8 cellular contexts compared by ENCODE assay signal in genomic region chr13:95535243-95535642, GRCh38. TPM values are rescaled to one million over a fixed set of nuclear protein-coding genes. Genes with fewer than 3 reads are reported as not detected.
A peak's percentile ranks its signal among the peaks of the same experiment; 100 is the strongest.
DNase-seq lines count a peak whose midpoint lies in the region; ATAC-seq, FAIRE-seq and TF ChIP-seq lines count a peak whose summit lies in the region.

No MANE protein-coding gene starts in this region.

- TF ChIP-seq POLR2A in HepG2 (IDR thresholded peaks at IDR 0.05; ENCODE audit: insufficient read depth in 1 of 2, low read depth in 2 of 2, low read length in 2 of 2), result no peak

- H3K4me1 ChIP-seq in HepG2 (ENCODE audit: insufficient read depth, low read length), result peaks cover 34% of the 10 kb centered on the region

- CTCF ChIA-PET in HepG2 (lab: Yijun Ruan, JAX; ENCODE audit: low intra/inter-chr PET ratio, low total read pairs), result no interaction called here

- no peak for TF ChIP-seq RAD21 in HepG2 (CRISPR knock-in tag; IDR thresholded peaks at IDR 0.05)

- no peak for FAIRE-seq in HepG2 (lab: Jason Lieb, UNC)

- H3K9ac ChIP-seq in HepG2 (ENCODE audit: insufficient read depth, low read depth, low read length), result no peak overlapping the region

- 0% methylated on average over 3 of the region's 3 CpGs for WGBS in HepG2 (ENCODE audit: low lambda C conversion rate)

- TF ChIP-seq CTCF in HepG2 (CRISPR knock-in tag; IDR thresholded peaks at IDR 0.05), result no peak

- intact Hi-C loops in HepG2 (cut with micrococcal nuclease; ENCODE audit: unreplicated experiment), result loop anchor here (5.0 kb wide), 1 partner anchor 127 kb away; no protein-coding TSS in a partner anchor

- POLR2A ChIA-PET in HepG2 (lab: Yijun Ruan, JAX), result interaction anchor here (0.6 kb wide), 1 partner anchor 1723 kb away, joined by 3 read pairs; no protein-coding TSS in a partner anchor

- in situ Hi-C loops in SK-MEL-5 (cut with HindIII; ENCODE audit: low pct_unique_long_range_greater_than_20kb, low sequenced_read_pairs), result no loop called here
- in situ Hi-C loops in HepG2 (cut with HindIII; ENCODE audit: extremely low pct_ligation_motif_present, low pct_unique_long_range_greater_than_20kb), result no loop called here

- H2AFZ ChIP-seq in HepG2 (ENCODE audit: low read length), result no peak overlapping the region

- TF ChIP-seq EP300 in HepG2 (IDR thresholded peaks at IDR 0.05; ENCODE audit: low read depth in 2 of 2, low read length in 2 of 2) (peak in 1 of 2 experiments; percentile 56; a peak in 1 of 4 replicates), HepG2 (CRISPR knock-in tag; IDR thresholded peaks at IDR 0.05; ENCODE audit: borderline replicate concordance) (no peak; the same call in 1 of the 2 replicates)

- H3K27ac ChIP-seq in HepG2 (ENCODE audit: extremely low read length, insufficient read depth, low read length), result no peak overlapping the region

- H3K36me3 ChIP-seq in HepG2 (replicated peaks in 1 of 2; ENCODE audit: control insufficient read depth in 1 of 2, insufficient read depth in 2 of 2, low read length in 2 of 2) (no peaks in the 10 kb centered on the region), H7 (replicated peaks; ENCODE audit: control insufficient read depth, insufficient read depth, low read length) (no peaks in the 10 kb centered on the region)

- no TSS peak for BruUV-seq in HepG2 (replicated peaks; lab: Mats Ljungman, UMichigan)

- ATAC-seq in HG02759 (IDR thresholded peaks at IDR 0.05; ENCODE audit: unreplicated experiment), result peak; percentile 74
- peak; percentile 94 for ATAC-seq in HepG2

- H3K4me3 ChIP-seq in HepG2 (replicated peaks in 1 of 3; ENCODE audit: insufficient read depth in 1 of 3, low read depth in 2 of 3, low read length in 3 of 3) (no peak overlapping the region), H7 (ENCODE audit: insufficient read depth, low read depth, low read length) (no peak overlapping the region)

- H3K9me3 ChIP-seq in HepG2 (ENCODE audit: low read length), result no peaks in the 10 kb centered on the region

- DNase-seq in GM04504 (ENCODE audit: low read depth) (peak; percentile 9), SK-MEL-5 (ENCODE audit: low read depth, low spot score) (peak; percentile 13), HepG2 (ENCODE audit: low spot score) (peak; percentile 84), H7 (no peak), dedifferentiated amniotic fluid mesenchymal stem cell (ENCODE audit: extremely low spot score) (no peak), NCI-H187 (lab: John Stamatoyannopoulos, UW) (no peak)
- DNase-seq in activated effector memory CD4-positive, alpha-beta T cell treated with Interleukin-2 at 50 U/mL for 16 hours, result no peak

- H3K27me3 ChIP-seq in HepG2 (ENCODE audit: control insufficient read depth in 1 of 2, insufficient read depth in 2 of 2, low read length in 2 of 2), result no peaks in the 10 kb centered on the region
- no peaks in the 10 kb centered on the region for H3K27me3 ChIP-seq in H7 (ENCODE audit: control insufficient read depth, insufficient read depth, low read length)

- no peaks in the 10 kb centered on the region for H3K79me2 ChIP-seq in HepG2 (ENCODE audit: insufficient read depth, low read length)

- H4K20me1 ChIP-seq in HepG2 (ENCODE audit: insufficient read depth, low read length), result no peaks in the 10 kb centered on the region

- H3K4me2 ChIP-seq in HepG2 (ENCODE audit: low read depth, low read length), result peak overlapping the region; percentile 38; the same call in 1 of the 2 replicates

TF ChIP-seq in HepG2, 621 proteins besides CTCF, POLR2A, EP300 and RAD21 (continues in another document):
- no peak for TF ChIP-seq NPAS2 (CRISPR knock-in tag; IDR thresholded peaks at IDR 0.05; ENCODE audit: borderline replicate concordance)
- TF ChIP-seq FOXP1 (IDR thresholded peaks at IDR 0.05), result peak; percentile 56; the same call in 1 of the 2 replicates
- peak; percentile 52; the same call in 1 of the 2 replicates for TF ChIP-seq FOXP1 (CRISPR knock-in tag; IDR thresholded peaks at IDR 0.05)
- peak; percentile 65; the same call in 1 of the 2 replicates for TF ChIP-seq FOXK1 (CRISPR knock-in tag; IDR thresholded peaks at IDR 0.05; ENCODE audit: borderline replicate concordance, low read depth)
- TF ChIP-seq JUN (CRISPR knock-in tag; IDR thresholded peaks at IDR 0.05), result peak; percentile 86
- no peak for TF ChIP-seq ARNT (IDR thresholded peaks at IDR 0.05)
- TF ChIP-seq, protein P1, sequence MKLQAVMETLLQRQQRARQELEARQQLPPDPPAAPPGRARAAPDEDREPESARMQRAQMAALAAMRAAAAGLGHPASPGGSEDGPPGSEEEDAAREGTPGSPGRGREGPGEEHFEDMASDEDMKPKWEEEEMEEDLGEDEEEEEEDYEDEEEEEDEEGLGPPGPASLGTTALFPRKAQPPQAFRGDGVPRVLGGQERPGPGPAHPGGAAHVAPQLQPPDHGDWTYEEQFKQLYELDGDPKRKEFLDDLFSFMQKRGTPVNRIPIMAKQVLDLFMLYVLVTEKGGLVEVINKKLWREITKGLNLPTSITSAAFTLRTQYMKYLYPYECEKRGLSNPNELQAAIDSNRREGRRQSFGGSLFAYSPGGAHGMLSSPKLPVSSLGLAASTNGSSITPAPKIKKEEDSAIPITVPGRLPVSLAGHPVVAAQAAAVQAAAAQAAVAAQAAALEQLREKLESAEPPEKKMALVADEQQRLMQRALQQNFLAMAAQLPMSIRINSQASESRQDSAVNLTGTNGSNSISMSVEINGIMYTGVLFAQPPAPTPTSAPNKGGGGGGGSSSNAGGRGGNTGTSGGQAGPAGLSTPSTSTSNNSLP (IDR thresholded peaks at IDR 0.05; ENCODE audit: low read depth, low read length), result no peak
- TF ChIP-seq ZKSCAN5 (CRISPR knock-in tag; IDR thresholded peaks at IDR 0.05), result peak; percentile 98
- no peak for TF ChIP-seq ELF1 (CRISPR knock-in tag; IDR thresholded peaks at IDR 0.05)
- 0 out of 2 replicates have a peak, but pooled peaks have one; percentile 37 for TF ChIP-seq ZNF792 (CRISPR knock-in tag; IDR thresholded peaks at IDR 0.05)

RNA-seq across cellular contexts. Expression of gene CLDN10, which starts 17.3 kb away (rescaled TPM):
- not detected in 2 replicates for total RNA-seq in SK-MEL-5 (2014; rRNA removed; shearing (Covaris generic))
- not detected in 2 replicates for polyA plus RNA-seq in SK-MEL-5 (2015; cell fraction: cytosol; rRNA removed)
- polyA plus RNA-seq in SK-MEL-5 (2015; cell fraction: nucleus; rRNA removed), result not detected in 2 replicates
- not detected in 2 replicates for total RNA-seq in HepG2 (2016; rRNA removed; fragmentation: Illumina TruSeq; extraction: Trizol)
- not detected in 2 replicates for total RNA-seq in HepG2 (2016; cell fraction: cytosol; rRNA removed; fragmentation: Illumina TruSeq; extraction: Trizol; ENCODE audit: low read depth)
- total RNA-seq in HepG2 (2016; cell fraction: insoluble cytoplasmic fraction; rRNA removed; fragmentation: Illumina TruSeq; extraction: Trizol), result not detected in 2 replicates
- total RNA-seq in HepG2 (2016; cell fraction: membrane; rRNA removed; fragmentation: Illumina TruSeq; extraction: Trizol), result not detected in 2 replicates
- total RNA-seq in HepG2 (2016; cell fraction: nucleus; rRNA removed; fragmentation: Illumina TruSeq; extraction: Trizol), result not detected in 2 replicates
- polyA plus RNA-seq in HepG2 (2011; rRNA removed), result not detected in 2 replicates
- not detected in 2 replicates for polyA plus RNA-seq in HepG2 (2011; cell fraction: cytosol; rRNA removed)
- polyA plus RNA-seq in HepG2 (2011; cell fraction: nucleus; rRNA removed), result not detected in 2 replicates
- polyA plus RNA-seq in HepG2 (2012), result not detected in 2 replicates
- polyA plus RNA-seq in HepG2 (2016; cell fraction: cytosol; fragmentation: Illumina TruSeq; extraction: Trizol; ENCODE audit: low read depth), result not detected in 2 replicates
- polyA plus RNA-seq in HepG2 (2016; cell fraction: insoluble cytoplasmic fraction; fragmentation: Illumina TruSeq; extraction: Trizol; ENCODE audit: low read depth), result not detected in 2 replicates
- not detected in 2 replicates for polyA plus RNA-seq in HepG2 (2016; cell fraction: membrane; fragmentation: Illumina TruSeq; extraction: Trizol; ENCODE audit: low read depth)
- not detected in 2 replicates for polyA plus RNA-seq in HepG2 (2016; cell fraction: nucleus; fragmentation: Illumina TruSeq; extraction: Trizol; ENCODE audit: insufficient read depth, low read depth)
- polyA minus RNA-seq in HepG2 (2011; rRNA and poly(A)+ RNA removed; ENCODE audit: low replicate concordance), result not detected in 2 replicates
- not detected in 2 replicates for polyA minus RNA-seq in HepG2 (2011; cell fraction: cytosol; rRNA and poly(A)+ RNA removed)
- polyA minus RNA-seq in HepG2 (2011; cell fraction: nucleus; rRNA and poly(A)+ RNA removed), result not detected in 2 replicates
- total RNA-seq in H7 (2014; rRNA removed; shearing (Covaris generic)), result 17.8 and 21.9 TPM in 2 replicates

Comparison
In these comparisons a context has a peak if more than half of its experiments do, and no peak if none do; other contexts are left out.
1. DNase-seq: peak in GM04504 (single experiment), SK-MEL-5 (single experiment) and HepG2 (single experiment); none in H7 (single experiment), dedifferentiated amniotic fluid mesenchymal stem cell (single experiment), activated effector memory CD4-positive, alpha-beta T cell treated with Interleukin-2 at 50 U/mL for 16 hours (single experiment) and NCI-H187 (0 of 2).
2. RNA of gene CLDN10, which starts 17.3 kb away (total RNA-seq): 17.8 to 21.9 TPM in H7; not detected in SK-MEL-5 and not detected in HepG2; every median in the first group is over 10 times any median in the second.